ENCODE assay signal across 1 cellular context in the genomic region with DNA sequence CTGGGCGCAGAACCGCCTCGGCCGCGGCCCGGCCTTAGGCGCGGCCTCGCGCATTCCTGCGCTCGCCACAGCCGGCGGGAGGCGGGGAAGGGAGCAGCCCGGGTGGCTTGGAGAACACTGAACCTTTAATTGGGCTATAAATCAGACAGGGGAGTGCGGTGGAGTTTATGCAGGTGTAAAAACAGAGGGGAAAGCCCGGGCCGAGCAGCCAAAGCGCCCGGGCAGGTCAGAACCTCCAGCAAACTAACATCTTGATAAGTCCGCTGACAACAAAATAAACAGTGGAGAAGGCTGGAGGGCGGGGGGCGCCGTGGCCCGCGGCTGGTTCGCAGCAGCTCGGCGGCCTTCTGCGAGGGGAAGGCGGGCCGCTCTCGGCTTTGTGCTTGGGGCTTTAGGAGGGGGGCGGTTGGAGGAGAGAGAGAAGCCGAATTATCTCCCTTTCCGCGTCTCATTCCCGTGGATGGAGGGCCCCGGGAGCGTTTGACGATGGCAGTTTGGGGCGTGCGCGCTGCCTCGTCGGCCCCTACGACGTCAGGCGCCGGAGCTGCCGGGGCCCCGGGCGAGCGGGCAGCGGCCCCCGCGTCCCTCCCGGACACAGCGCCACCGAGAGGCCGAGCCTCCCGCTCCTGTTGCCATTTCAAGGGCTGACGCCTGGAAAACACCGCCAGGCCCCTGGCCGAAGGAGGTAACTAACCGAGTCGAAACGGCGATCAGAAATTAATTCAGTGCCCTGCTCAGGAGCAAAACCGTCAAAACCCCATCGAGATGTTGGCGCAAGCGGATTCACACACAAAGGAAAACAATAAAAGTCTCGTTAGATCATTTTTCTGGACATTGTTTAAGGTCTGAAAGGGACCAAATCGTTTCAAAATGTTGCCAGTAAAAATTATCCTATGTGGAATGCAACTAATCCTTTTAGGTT.
A peak's percentile ranks its signal among the peaks of the same experiment; 100 is the strongest.
TF ChIP-seq lines count a peak whose summit lies in the region.

No MANE protein-coding gene starts in this region.

TF ChIP-seq in K562, 482 proteins besides CTCF, POLR2A, EP300 and RAD21 (continued from another document):
- TF ChIP-seq UBTF (IDR thresholded peaks at IDR 0.05; ENCODE audit: borderline replicate concordance in 1 of 2, low read depth in 2 of 2, low read length in 2 of 2): peak; percentile 32 to 69; a peak in 1 of 4 replicates
- TF ChIP-seq, protein P1, sequence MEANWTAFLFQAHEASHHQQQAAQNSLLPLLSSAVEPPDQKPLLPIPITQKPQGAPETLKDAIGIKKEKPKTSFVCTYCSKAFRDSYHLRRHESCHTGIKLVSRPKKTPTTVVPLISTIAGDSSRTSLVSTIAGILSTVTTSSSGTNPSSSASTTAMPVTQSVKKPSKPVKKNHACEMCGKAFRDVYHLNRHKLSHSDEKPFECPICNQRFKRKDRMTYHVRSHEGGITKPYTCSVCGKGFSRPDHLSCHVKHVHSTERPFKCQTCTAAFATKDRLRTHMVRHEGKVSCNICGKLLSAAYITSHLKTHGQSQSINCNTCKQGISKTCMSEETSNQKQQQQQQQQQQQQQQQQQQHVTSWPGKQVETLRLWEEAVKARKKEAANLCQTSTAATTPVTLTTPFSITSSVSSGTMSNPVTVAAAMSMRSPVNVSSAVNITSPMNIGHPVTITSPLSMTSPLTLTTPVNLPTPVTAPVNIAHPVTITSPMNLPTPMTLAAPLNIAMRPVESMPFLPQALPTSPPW (CRISPR knock-in tag; IDR thresholded peaks at IDR 0.05): peak; percentile 22; the same call in 1 of the 2 replicates
- peak; percentile 52; the same call in 1 of the 2 replicates for TF ChIP-seq BMI1 (IDR thresholded peaks at IDR 0.05; ENCODE audit: low read length)
- TF ChIP-seq, protein P2, sequence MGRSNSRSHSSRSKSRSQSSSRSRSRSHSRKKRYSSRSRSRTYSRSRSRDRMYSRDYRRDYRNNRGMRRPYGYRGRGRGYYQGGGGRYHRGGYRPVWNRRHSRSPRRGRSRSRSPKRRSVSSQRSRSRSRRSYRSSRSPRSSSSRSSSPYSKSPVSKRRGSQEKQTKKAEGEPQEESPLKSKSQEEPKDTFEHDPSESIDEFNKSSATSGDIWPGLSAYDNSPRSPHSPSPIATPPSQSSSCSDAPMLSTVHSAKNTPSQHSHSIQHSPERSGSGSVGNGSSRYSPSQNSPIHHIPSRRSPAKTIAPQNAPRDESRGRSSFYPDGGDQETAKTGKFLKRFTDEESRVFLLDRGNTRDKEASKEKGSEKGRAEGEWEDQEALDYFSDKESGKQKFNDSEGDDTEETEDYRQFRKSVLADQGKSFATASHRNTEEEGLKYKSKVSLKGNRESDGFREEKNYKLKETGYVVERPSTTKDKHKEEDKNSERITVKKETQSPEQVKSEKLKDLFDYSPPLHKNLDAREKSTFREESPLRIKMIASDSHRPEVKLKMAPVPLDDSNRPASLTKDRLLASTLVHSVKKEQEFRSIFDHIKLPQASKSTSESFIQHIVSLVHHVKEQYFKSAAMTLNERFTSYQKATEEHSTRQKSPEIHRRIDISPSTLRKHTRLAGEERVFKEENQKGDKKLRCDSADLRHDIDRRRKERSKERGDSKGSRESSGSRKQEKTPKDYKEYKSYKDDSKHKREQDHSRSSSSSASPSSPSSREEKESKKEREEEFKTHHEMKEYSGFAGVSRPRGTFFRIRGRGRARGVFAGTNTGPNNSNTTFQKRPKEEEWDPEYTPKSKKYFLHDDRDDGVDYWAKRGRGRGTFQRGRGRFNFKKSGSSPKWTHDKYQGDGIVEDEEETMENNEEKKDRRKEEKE (IDR thresholded peaks at IDR 0.05; ENCODE audit: borderline replicate concordance in 1 of 2, control insufficient read depth in 1 of 2, low read depth in 2 of 2, low read length in 1 of 2): no peak
- TF ChIP-seq RNF2 (IDR thresholded peaks at IDR 0.05): peak; percentile 38; the same call in 1 of the 2 replicates
- TF ChIP-seq CTCFL (IDR thresholded peaks at IDR 0.05; ENCODE audit: borderline replicate concordance, insufficient read depth, low read depth, low read length, poor library complexity, severe bottlenecking): peak; percentile 68
- no peak for TF ChIP-seq ZNF79 (CRISPR knock-in tag; IDR thresholded peaks at IDR 0.05; ENCODE audit: low read depth)
- TF ChIP-seq ZBTB7A (IDR thresholded peaks at IDR 0.05; ENCODE audit: borderline replicate concordance, control insufficient read depth, low read depth, low read length): peak; percentile 61; the same call in 1 of the 2 replicates
- TF ChIP-seq CCNT2 (IDR thresholded peaks at IDR 0.05; ENCODE audit: borderline replicate concordance, extremely low read depth, insufficient read length, low read depth, low read length): peak; percentile 59
- peak; percentile 44 for TF ChIP-seq CXXC5 (CRISPR knock-in tag; IDR thresholded peaks at IDR 0.05)
- TF ChIP-seq CTBP1 (IDR thresholded peaks at IDR 0.05; ENCODE audit: borderline replicate concordance): peak; percentile 63; the same call in 1 of the 2 replicates
- TF ChIP-seq ZHX1 (conservative IDR thresholded peaks at IDR 0.05; ENCODE audit: low read length): no peak
- TF ChIP-seq ZFX (CRISPR knock-in tag; IDR thresholded peaks at IDR 0.05): peak; percentile 34; the same call in 1 of the 2 replicates
- TF ChIP-seq CBX8 (IDR thresholded peaks at IDR 0.05; ENCODE audit: borderline replicate concordance, extremely low read depth, low read depth, low read length, poor library complexity, severe bottlenecking): peak; percentile 84
- peak; percentile 39 for TF ChIP-seq PRDM10 (IDR thresholded peaks at IDR 0.05; ENCODE audit: partially characterized antibody)
- peak; percentile 40 for TF ChIP-seq HMGN3 (IDR thresholded peaks at IDR 0.05; ENCODE audit: borderline replicate concordance, extremely low read depth, insufficient read length, low read depth, low read length)
- peak in 1 of 2 experiments; percentile 47 for TF ChIP-seq E2F6 (IDR thresholded peaks at IDR 0.05; ENCODE audit: borderline replicate concordance in 1 of 2, extremely low read depth in 1 of 2, insufficient read depth in 1 of 2, insufficient read length in 1 of 2, low read depth in 1 of 2, low read length in 1 of 2, poor library complexity in 1 of 2, severe bottlenecking in 1 of 2)
- TF ChIP-seq SAFB2 (IDR thresholded peaks at IDR 0.05; ENCODE audit: borderline replicate concordance, low read depth, low read length, severe bottlenecking): no peak
- TF ChIP-seq E2F3 (CRISPR knock-in tag; IDR thresholded peaks at IDR 0.05): no peak
- no peak for TF ChIP-seq CBFA2T3 (IDR thresholded peaks at IDR 0.05)
- no peak for TF ChIP-seq PHF8 (IDR thresholded peaks at IDR 0.05; ENCODE audit: borderline replicate concordance, low read length)
- TF ChIP-seq MTA3 (IDR thresholded peaks at IDR 0.05; ENCODE audit: borderline replicate concordance): peak; percentile 37; the same call in 1 of the 2 replicates
- peak; percentile 73 for TF ChIP-seq L3MBTL2 (IDR thresholded peaks at IDR 0.05)
- TF ChIP-seq POLR2G (IDR thresholded peaks at IDR 0.05; ENCODE audit: low read depth, low read length): 0 out of 2 replicates have a peak, but pooled peaks have one; percentile 18
- no peak for TF ChIP-seq ATF1 (CRISPR knock-in tag; IDR thresholded peaks at IDR 0.05)
- TF ChIP-seq ATF1 (tag; IDR thresholded peaks at IDR 0.05): peak; percentile 64
